In genomic region chr13:60155978-60156377, GRCh38 we compare ENCODE assay signal across 15 cellular contexts. TPM values are rescaled to one million over a fixed set of nuclear protein-coding genes. Genes with fewer than 3 reads are reported as not detected.
DNase-seq lines count a peak whose midpoint lies in the region; ATAC-seq and TF ChIP-seq lines count a peak whose summit lies in the region.
"Had no signal": no experiment of that assay in that cellular context is flagged by ENCODE, and none has a peak within 500 bp of the region (broad histone marks: within the 10 kb centered on the region; RNA-seq: fewer than 3 reads in every experiment).

No MANE protein-coding gene starts in this region.

- no peak for DNase-seq in WTC11 (ENCODE audit: low spot score)
- DNase-seq in osteocyte (ENCODE audit: extremely low spot score, unreplicated experiment), result no peak
- no peak for DNase-seq in suprapubic skin (ENCODE audit: low spot score in 2 of 2)
- DNase-seq in H4 (ENCODE audit: low spot score), result no peak
- no peak for DNase-seq in iPS-NIHi7 (ENCODE audit: extremely low spot score)
- DNase-seq: activated CD4-positive, CD25-positive, alpha-beta regulatory T cell treated with anti-CD3 and anti-CD28 coated beads, Interleukin-2, amount 50 U/mL, for 72 hours; activated T-cell treated with anti-CD3 and anti-CD28 coated beads, Interleukin-2, amount 50 U/mL, for 24 hours; amygdala; HCEC 1CT; midbrain; NCI-H2107; spleen had no signal

- H3K27me3 Mint-ChIP-seq in WTC11 (ENCODE audit: low read depth) (no peaks in the 10 kb centered on the region), osteocyte (ENCODE audit: unreplicated experiment) (no peaks in the 10 kb centered on the region)
- H3K27me3 Mint-ChIP-seq: dendritic cell treated with granulocyte-macrophage colony-stimulating factor and Interleukin-4, amounts not matched to agents 40 ng/mL and 50 ng/mL, for 4 days had no signal

- TF ChIP-seq CTCF in WTC11 (IDR thresholded peaks at IDR 0.05), result no peak
- peak; percentile 8 for TF ChIP-seq CTCF in osteocyte (IDR thresholded peaks at IDR 0.05)
- no peak for TF ChIP-seq CTCF in suprapubic skin (IDR thresholded peaks at IDR 0.05)

- H3K27ac Mint-ChIP-seq in WTC11 (no peak overlapping the region), osteocyte (ENCODE audit: unreplicated experiment) (peak overlapping the region; percentile 9)
- H3K27ac Mint-ChIP-seq: activated T-cell treated with anti-CD3 and anti-CD28 coated beads, Interleukin-2, amount 50 U/mL, for 24 hours; dendritic cell treated with granulocyte-macrophage colony-stimulating factor and Interleukin-4, amounts not matched to agents 40 ng/mL and 50 ng/mL, for 4 days had no signal

- H3K4me1 Mint-ChIP-seq in WTC11 (peaks cover 20% of the 10 kb centered on the region), osteocyte (ENCODE audit: unreplicated experiment) (peaks cover 22% of the 10 kb centered on the region)

- CTCF ChIA-PET in WTC11 (lab: Charles Lee), result interaction anchor here (1.0 to 1.4 kb wide), 4 partner anchors 9 to 174 kb away, joined by 3 to 6 read pairs (median 4); no protein-coding TSS in a partner anchor

- H3K4me1 ChIP-seq in suprapubic skin, result no peaks in the 10 kb centered on the region
- H3K4me1 ChIP-seq: spleen had no signal

- peak; percentile 46 for ATAC-seq in GM18867 (IDR thresholded peaks at IDR 0.05; ENCODE audit: unreplicated experiment)
- ATAC-seq in HG03135 (IDR thresholded peaks at IDR 0.05; ENCODE audit: unreplicated experiment), result peak; percentile 38
- peak; percentile 84 for ATAC-seq in WTC11

- peaks cover 1% of the 10 kb centered on the region for H3K27me3 ChIP-seq in suprapubic skin

- no peak overlapping the region for H3K27ac ChIP-seq in suprapubic skin
- H3K27ac ChIP-seq: spleen had no signal

- 0 out of 2 replicates have a peak, but pooled peaks cover 4% of the 10 kb centered on the region for H3K9me3 Mint-ChIP-seq in WTC11
- H3K9me3 Mint-ChIP-seq in osteocyte (ENCODE audit: unreplicated experiment), result peaks cover 8% of the 10 kb centered on the region
- H3K9me3 Mint-ChIP-seq: dendritic cell treated with granulocyte-macrophage colony-stimulating factor and Interleukin-4, amounts not matched to agents 40 ng/mL and 50 ng/mL, for 4 days had no signal

- no peak for TF ChIP-seq POLR2A in suprapubic skin (IDR thresholded peaks at IDR 0.05)

- peaks cover 17% of the 10 kb centered on the region for H3K36me3 Mint-ChIP-seq in WTC11
- H3K36me3 Mint-ChIP-seq in osteocyte (ENCODE audit: unreplicated experiment), result peaks cover 11% of the 10 kb centered on the region

- no peaks in the 10 kb centered on the region for H3K36me3 ChIP-seq in suprapubic skin
- H3K36me3 ChIP-seq: spleen had no signal

- no peak for TF ChIP-seq EP300 in suprapubic skin (IDR thresholded peaks at IDR 0.05)

- H3K4me3 ChIP-seq in suprapubic skin, result no peak overlapping the region
- H3K4me3 ChIP-seq: spleen had no signal

- H3K4me3 Mint-ChIP-seq in WTC11, result no peak overlapping the region
- H3K4me3 Mint-ChIP-seq in osteocyte (ENCODE audit: unreplicated experiment), result no peak overlapping the region
- H3K4me3 Mint-ChIP-seq: activated T-cell treated with anti-CD3 and anti-CD28 coated beads, Interleukin-2, amount 50 U/mL, for 24 hours; dendritic cell treated with granulocyte-macrophage colony-stimulating factor and Interleukin-4, amounts not matched to agents 40 ng/mL and 50 ng/mL, for 4 days had no signal

- POLR2A ChIA-PET in WTC11 (lab: Charles Lee), result interaction anchor here (0.6 kb wide), 1 partner anchor 407 kb away, joined by 7 read pairs; no protein-coding TSS in a partner anchor

- no peaks in the 10 kb centered on the region for H3K9me3 ChIP-seq in suprapubic skin

TF ChIP-seq in WTC11, 78 proteins besides CTCF, POLR2A, EP300 and RAD21:
- TF ChIP-seq ELF4 (CRISPR knock-in tag; IDR thresholded peaks at IDR 0.05; ENCODE audit: low read depth) (no peak), USF1 (CRISPR knock-in tag; IDR thresholded peaks at IDR 0.05) (no peak), ZBTB21 (CRISPR knock-in tag; IDR thresholded peaks at IDR 0.05; ENCODE audit: borderline replicate concordance) (no peak)

RNA-seq across cellular contexts. Expression of gene DIAPH3, which starts 7.8 kb away (rescaled TPM):
- total RNA-seq in WTC11 (2021), result 20.6 to 27.6 TPM (median 21.0 TPM) in 3 replicates
- 9.2 and 12.2 TPM in 2 replicates for total RNA-seq in osteocyte
- 1 to 10 TPM in 3 of 4 donors, under 1 TPM in 1; 0.93 to 3.0 (median 2.3) TPM for total RNA-seq in suprapubic skin
- total RNA-seq in H4 (2014; rRNA removed; shearing (Covaris generic)), result 6.7 and 7.8 TPM in 2 replicates
